In the genomic region with DNA sequence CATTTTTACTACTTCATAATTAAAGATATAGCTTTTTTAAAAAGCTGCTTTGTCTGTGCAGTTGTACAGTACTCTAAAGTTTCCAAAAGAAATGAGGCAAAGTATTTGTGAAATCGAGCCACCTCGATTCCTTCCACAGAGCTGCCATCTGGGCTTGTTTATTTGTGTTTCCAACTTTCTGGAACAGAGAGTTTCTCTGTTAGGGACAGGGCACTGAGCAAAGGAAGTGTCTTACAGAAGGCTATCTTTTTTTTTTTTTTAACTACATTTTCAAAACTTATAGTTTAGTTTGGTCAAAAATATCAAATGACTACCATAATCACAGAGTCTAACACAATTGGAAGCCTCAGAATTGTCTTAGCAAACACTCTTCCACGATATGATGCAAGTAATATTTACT, we compare ENCODE assay signal across 11 cellular contexts. TPM values are rescaled to one million over a fixed set of nuclear protein-coding genes. Genes with fewer than 3 reads are reported as not detected.
DNase-seq lines count a peak whose midpoint lies in the region; ATAC-seq, FAIRE-seq and TF ChIP-seq lines count a peak whose summit lies in the region.
"Had no signal": no experiment of that assay in that cellular context is flagged by ENCODE, and none has a peak within 500 bp of the region (broad histone marks: within the 10 kb centered on the region; RNA-seq: fewer than 3 reads in every experiment).

No MANE protein-coding gene starts in this region.

- no peaks in the 10 kb centered on the region for H3K4me1 Mint-ChIP-seq in activated T-cell treated with anti-CD3 and anti-CD28 coated beads, Interleukin-2, amount 50 U/mL, for 4 hours (ENCODE audit: low read depth)

- ATAC-seq in pancreas (peak in 3 of 4 donors; percentile 48 to 59 (median 58)), HG02970 (IDR thresholded peaks at IDR 0.05; ENCODE audit: low FRiP score, unreplicated experiment) (no peak)
- ATAC-seq in activated T-cell treated with anti-CD3 and anti-CD28 coated beads, Interleukin-2, amount 50 U/mL, for 4 hours = no peak
- ATAC-seq: activated T-cell treated with anti-CD3 and anti-CD28 coated beads, Interleukin-2, amount 50 U/mL, for 72 hours had no signal

- DNase-seq in ascending aorta (ENCODE audit: low spot score in 2 of 2) (no peak), cardiac muscle cell (ENCODE audit: low read depth in 1 of 2, low spot score in 1 of 2) (peak in 1 of 2 donors; percentile 36), pancreas (no peak), NCI-H2029 treated with DMSO at 0.1 percent for 48 hours (lab: John Stamatoyannopoulos, UW) (no peak), NCI-H1092 treated with DMSO at 0.1 percent for 48 hours (lab: John Stamatoyannopoulos, UW) (no peak)
- no peak for DNase-seq in activated T-cell treated with anti-CD3 and anti-CD28 coated beads, Interleukin-2, amount 50 U/mL, for 4 hours
- DNase-seq: activated T-cell treated with anti-CD3 and anti-CD28 coated beads, Interleukin-2, amount 50 U/mL, for 72 hours; erythroblast; NCI-H2081 had no signal

- H3K9me3 ChIP-seq in ascending aorta = peaks cover 0 to 22% of the 10 kb centered on the region in 2 donors
- no peaks in the 10 kb centered on the region for H3K9me3 ChIP-seq in cardiac muscle cell (ENCODE audit: low read depth)
- H3K9me3 ChIP-seq in pancreas = no peaks in the 10 kb centered on the region

- H2AFZ ChIP-seq in ACC112 (ENCODE audit: low read length, unreplicated experiment) = peak overlapping the region; percentile 66

- H3K4me1 ChIP-seq in ACC112 (ENCODE audit: control insufficient read depth, insufficient read depth, low read length, unreplicated experiment) (peaks cover 26% of the 10 kb centered on the region), ascending aorta (peaks cover 0 to 10% of the 10 kb centered on the region in 2 donors), cardiac muscle cell (ENCODE audit: low read depth) (peaks cover 43% of the 10 kb centered on the region), pancreas (no peaks in the 10 kb centered on the region)

- H3K4me3 Mint-ChIP-seq in activated T-cell treated with anti-CD3 and anti-CD28 coated beads, Interleukin-2, amount 50 U/mL, for 4 hours = no peak overlapping the region
- H3K4me3 Mint-ChIP-seq: activated T-cell treated with anti-CD3 and anti-CD28 coated beads, Interleukin-2, amount 50 U/mL, for 72 hours had no signal

- H3K36me3 ChIP-seq in ACC112 (ENCODE audit: insufficient read depth, low read length) (no peaks in the 10 kb centered on the region), ascending aorta (peaks cover 0 to 2% of the 10 kb centered on the region in 2 donors), cardiac muscle cell (no peaks in the 10 kb centered on the region), pancreas (no peaks in the 10 kb centered on the region)

- no peak for FAIRE-seq in pancreas (lab: Jason Lieb, UNC)

- no peaks in the 10 kb centered on the region for H3K36me3 Mint-ChIP-seq in activated T-cell treated with anti-CD3 and anti-CD28 coated beads, Interleukin-2, amount 50 U/mL, for 4 hours (ENCODE audit: insufficient read depth)

- 14 to 15% methylated on average over 3 of the region's 3 CpGs for WGBS in pancreas, 2 donors

- no peaks in the 10 kb centered on the region for H3K27me3 ChIP-seq in ACC112 (ENCODE audit: insufficient read depth, low read length)
- no peaks in the 10 kb centered on the region for H3K27me3 ChIP-seq in ascending aorta
- H3K27me3 ChIP-seq in cardiac muscle cell = no peaks in the 10 kb centered on the region
- no peaks in the 10 kb centered on the region for H3K27me3 ChIP-seq in pancreas

- H3K4me3 ChIP-seq in ACC112 (ENCODE audit: low read depth, low read length) (peak overlapping the region; percentile 78), ascending aorta (peak overlapping the region; percentile 48 to 65), cardiac muscle cell (peak overlapping the region; percentile 24), pancreas (peak overlapping the region in 2 of 4 donors; percentile 19 to 23)

- H3K9me3 Mint-ChIP-seq in activated T-cell treated with anti-CD3 and anti-CD28 coated beads, Interleukin-2, amount 50 U/mL, for 4 hours = no peaks in the 10 kb centered on the region
- H3K9me3 Mint-ChIP-seq: activated T-cell treated with anti-CD3 and anti-CD28 coated beads, Interleukin-2, amount 50 U/mL, for 72 hours had no signal

- TF ChIP-seq CTCF in ascending aorta (IDR thresholded peaks at IDR 0.05) = no peak
- no peak for TF ChIP-seq CTCF in cardiac muscle cell (IDR thresholded peaks at IDR 0.05; ENCODE audit: low read depth, low read length)
- TF ChIP-seq CTCF in pancreas (IDR thresholded peaks at IDR 0.05) = no peak

- no peaks in the 10 kb centered on the region for H3K79me2 ChIP-seq in ACC112 (ENCODE audit: control insufficient read depth, insufficient read depth, low read length, unreplicated experiment)

- H3K27ac ChIP-seq in ACC112 (ENCODE audit: low read depth, low read length) (0 out of 2 replicates have a peak overlapping the region, but pooled peaks have one; percentile 38), ascending aorta (peak overlapping the region; percentile 68 to 85), cardiac muscle cell (no peak overlapping the region), pancreas (peak overlapping the region in 2 of 4 donors; percentile 53 to 67)

- intact Hi-C loops in ascending aorta (cut with DNase I) (loop anchor here (10.0 kb wide), 2 partner anchors 220 to 750 kb away; partner anchors contain the start of genes COQ10B and PGAP1), pancreas (cut with DNase I) (no loop called here)

- peaks cover 27% of the 10 kb centered on the region for H3K27me3 Mint-ChIP-seq in activated T-cell treated with anti-CD3 and anti-CD28 coated beads, Interleukin-2, amount 50 U/mL, for 4 hours (ENCODE audit: low read depth)

RNA-seq across cellular contexts. Expression of gene RFTN2, which starts 0.8 kb away (rescaled TPM):
- total RNA-seq in ascending aorta = 4.8 TPM
- 2.8 and 8.3 TPM in 2 replicates for total RNA-seq in cardiac muscle cell
- 5.0 and 5.9 TPM in 2 replicates for polyA plus RNA-seq in cardiac muscle cell
- total RNA-seq in pancreas = 1 to 10 TPM in 5 of 6 donors, under 1 TPM in 1; 0.92 to 7.6 (median 1.7) TPM
- under 1 TPM; 0.77 to 0.80 TPM for polyA plus RNA-seq in pancreas
- total RNA-seq in activated T-cell treated with anti-CD3 and anti-CD28 coated beads, Interleukin-2, amount 50 U/mL, for 4 hours = not detected
- total RNA-seq: activated T-cell treated with anti-CD3 and anti-CD28 coated beads, Interleukin-2, amount 50 U/mL, for 72 hours had no signal

RNA-seq across cellular contexts. Expression of gene MARS2, which starts 30.6 kb away (rescaled TPM):
- total RNA-seq in ascending aorta (6.5 TPM), cardiac muscle cell (9.3 and 10.2 TPM in 2 replicates), pancreas (1 to 10 TPM; 2.0 to 5.3 (median 4.0) TPM)
- polyA plus RNA-seq in cardiac muscle cell (8.4 and 11.6 TPM in 2 replicates), pancreas (1 to 10 TPM; 1.4 to 2.6 TPM)
- total RNA-seq in activated T-cell treated with anti-CD3 and anti-CD28 coated beads, Interleukin-2, amount 50 U/mL, for 4 hours = 10 to 100 TPM; 32.4 to 36.9 (median 34.7) TPM

Comparison
In these comparisons a context has a peak if more than half of its experiments do, and no peak if none do; other contexts are left out.
1. ATAC-seq: peak in pancreas (3 of 4); none in HG02970 (single experiment) and activated T-cell treated with anti-CD3 and anti-CD28 coated beads, Interleukin-2, amount 50 U/mL, for 4 hours (0 of 2).